ENCODE assay signal across 24 cellular contexts in the genomic region with DNA sequence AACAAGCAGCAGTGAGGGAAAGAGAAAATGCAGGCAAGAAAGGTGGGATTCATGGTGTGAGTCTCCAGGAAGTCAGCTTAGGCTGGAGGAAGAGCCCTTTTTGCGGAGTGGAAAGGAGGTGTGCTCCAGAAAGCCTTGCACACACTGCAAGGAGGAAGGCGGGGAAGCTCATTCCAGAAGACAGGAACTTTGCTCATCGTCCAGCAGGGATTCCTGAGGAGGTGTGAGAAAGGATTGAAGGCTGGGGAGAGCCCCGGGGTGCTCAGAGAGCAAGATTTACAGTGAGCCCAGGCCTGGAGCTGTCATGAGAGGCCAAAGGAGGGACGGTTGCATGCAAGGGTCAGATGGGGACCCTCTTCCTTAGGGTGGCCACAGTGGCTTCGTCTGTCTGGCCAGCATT. TPM values are rescaled to one million over a fixed set of nuclear protein-coding genes. Genes with fewer than 3 reads are reported as not detected.
DNase-seq lines count a peak whose midpoint lies in the region; ATAC-seq and TF ChIP-seq lines count a peak whose summit lies in the region.
"Had no signal": no experiment of that assay in that cellular context is flagged by ENCODE, and none has a peak within 500 bp of the region (broad histone marks: within the 10 kb centered on the region; RNA-seq: fewer than 3 reads in every experiment).

No MANE protein-coding gene starts in this region.

- H4K20me1 ChIP-seq in BLaER1 treated with 17β-estradiol and CSF1 and Interleukin-3, amounts not matched to agents 10 nM and 100 nM, result peaks cover 0 to 93% (median 79%) of the 10 kb centered on the region in 11 experiments; a peak in 19 of 22 replicates

- H3K27me3 ChIP-seq in BLaER1 treated with 17β-estradiol and CSF1 and Interleukin-3, amounts not matched to agents 10 nM and 100 nM, result no peaks in the 10 kb centered on the region
- no peaks in the 10 kb centered on the region for H3K27me3 ChIP-seq in WERI-Rb-1 (ENCODE audit: insufficient read depth, low read depth, severe bottlenecking)

- no peak overlapping the region for H3K4me3 Mint-ChIP-seq in progenitor cell of endocrine pancreas (ENCODE audit: low read depth)
- H3K4me3 Mint-ChIP-seq: B cell; CD4-positive, alpha-beta T cell; HFFc6 had no signal

- no peaks in the 10 kb centered on the region for H3K9me3 ChIP-seq in BLaER1 treated with 17β-estradiol and CSF1 and Interleukin-3, amounts not matched to agents 10 nM and 100 nM (replicated peaks in 1 of 11)
- H3K9me3 ChIP-seq in WERI-Rb-1 (ENCODE audit: severe bottlenecking) (no peaks in the 10 kb centered on the region), iPS-18c (ENCODE audit: control insufficient read depth, insufficient read depth, low read length) (no peaks in the 10 kb centered on the region)

- no peaks in the 10 kb centered on the region for H3K27me3 Mint-ChIP-seq in progenitor cell of endocrine pancreas
- H3K27me3 Mint-ChIP-seq: B cell; CD4-positive, alpha-beta T cell had no signal

- H3K27ac Mint-ChIP-seq in progenitor cell of endocrine pancreas, result peak overlapping the region; percentile 70
- H3K27ac Mint-ChIP-seq: B cell; CD4-positive, alpha-beta T cell; HFFc6 had no signal

- H3K4me1 Mint-ChIP-seq in progenitor cell of endocrine pancreas (ENCODE audit: low read depth), result peaks cover 65% of the 10 kb centered on the region

- H3K4me1 ChIP-seq in BLaER1 treated with 17β-estradiol and CSF1 and Interleukin-3, amounts not matched to agents 10 nM and 100 nM, result peaks cover 55 to 69% (median 60%) of the 10 kb centered on the region in 10 experiments

- H3K36me3 ChIP-seq in BLaER1 treated with 17β-estradiol and CSF1 and Interleukin-3, amounts not matched to agents 10 nM and 100 nM, result peaks cover 14 to 50% (median 28%) of the 10 kb centered on the region in 11 experiments; a peak in 21 of 22 replicates
- peaks cover 96% of the 10 kb centered on the region for H3K36me3 ChIP-seq in WERI-Rb-1

- DNase-seq in WERI-Rb-1 (no peak), progenitor cell of endocrine pancreas (ENCODE audit: low spot score, unreplicated experiment) (no peak), SW480 (ENCODE audit: low spot score) (no peak), activated gamma-delta T cell (lab: John Stamatoyannopoulos, UW) (no peak)
- DNase-seq in activated CD4-positive, alpha-beta T cell treated with anti-CD3 and anti-CD28 coated beads for 4 hours, result no peak
- DNase-seq: CD4-positive, alpha-beta T cell; DND-41; HFFc6; KG1; NCI-H1092 treated with DMSO at 0.1 percent for 48 hours; NCI-H1436 treated with DMSO at 0.1 percent for 48 hours; NCI-H1930; NCI-H2227 treated with DMSO at 0.1 percent for 48 hours; NCI-H510A; NCI-H748 treated with DMSO at 0.1 percent for 48 hours; SHP77 treated with DMSO at 0.1 percent for 48 hours had no signal

- TF ChIP-seq CTCF in WERI-Rb-1 (IDR thresholded peaks at IDR 0.05; ENCODE audit: low read depth, low read length) (no peak), progenitor cell of endocrine pancreas (IDR thresholded peaks at IDR 0.05; ENCODE audit: unreplicated experiment) (no peak)

- no peak for ATAC-seq in HG02678 (IDR thresholded peaks at IDR 0.05; ENCODE audit: unreplicated experiment)
- ATAC-seq: GM12878 had no signal

- H3K4me2 ChIP-seq in BLaER1 treated with 17β-estradiol and CSF1 and Interleukin-3, amounts not matched to agents 10 nM and 100 nM, result peak overlapping the region; percentile 49 to 91 (median 80)

- no peak overlapping the region for H3K4me3 ChIP-seq in BLaER1 treated with 17β-estradiol and CSF1 and Interleukin-3, amounts not matched to agents 10 nM and 100 nM
- H3K4me3 ChIP-seq in WERI-Rb-1 (ENCODE audit: low read depth, low read length), result no peak overlapping the region
- H3K4me3 ChIP-seq in iPS-18c (ENCODE audit: insufficient read depth, low read depth, low read length), result 0 out of 2 replicates have a peak overlapping the region, but pooled peaks have one; percentile 1
- H3K4me3 ChIP-seq: GM12878, SK-N-MC had no signal

- no peak overlapping the region for H3K27ac ChIP-seq in BLaER1 treated with 17β-estradiol and CSF1 and Interleukin-3, amounts not matched to agents 10 nM and 100 nM
- peak overlapping the region; percentile 73 for H3K27ac ChIP-seq in WERI-Rb-1
- H3K27ac ChIP-seq: HL-60, RWPE1, SK-N-MC had no signal

- H3K9me3 Mint-ChIP-seq in progenitor cell of endocrine pancreas (ENCODE audit: low read depth), result no peaks in the 10 kb centered on the region
- H3K9me3 Mint-ChIP-seq: CD4-positive, alpha-beta T cell; HFFc6 had no signal

- H3K9ac ChIP-seq in BLaER1 treated with 17β-estradiol and CSF1 and Interleukin-3, amounts not matched to agents 10 nM and 100 nM, result peak overlapping the region in 5 of 11 experiments; percentile 0 to 46 (median 4); a peak in 4 of 22 replicates

- H3K36me3 Mint-ChIP-seq in progenitor cell of endocrine pancreas (ENCODE audit: insufficient read depth), result peaks cover 3% of the 10 kb centered on the region

RNA-seq across cellular contexts. Expression of a gene that starts 17.6 kb away (rescaled TPM):
- total RNA-seq in progenitor cell of endocrine pancreas, result 13.3 and 13.7 TPM in 2 replicates
